ENCODE assay signal across 1 cellular context in genomic region chr15:89105147-89105546, GRCh38.
TF ChIP-seq lines count a peak whose summit lies in the region.

No MANE protein-coding gene starts in this region.

TF ChIP-seq in HEK293, 187 proteins besides CTCF, POLR2A, EP300 and RAD21 (continued from another document):
- TF ChIP-seq SCRT2 (tag by site-specific recombination; IDR thresholded peaks at IDR 0.05) (no peak), ZNF248 (tag by site-specific recombination; IDR thresholded peaks at IDR 0.05) (no peak), ZNF169 (tag by site-specific recombination; IDR thresholded peaks at IDR 0.05) (no peak), ZFP3 (tag by site-specific recombination; IDR thresholded peaks at IDR 0.05; ENCODE audit: low read depth) (no peak), ZNF837 (tag by site-specific recombination; IDR thresholded peaks at IDR 0.05) (no peak), ZNF639 (tag by site-specific recombination; IDR thresholded peaks at IDR 0.05) (no peak), GFI1B (tag by site-specific recombination; IDR thresholded peaks at IDR 0.05) (no peak)
